ENCODE assay signal across 1 cellular context in genomic region chr14:60734465-60735242, GRCh38.
TF ChIP-seq lines count a peak whose summit lies in the region.

MNAT1 (plus strand) TSS chr14:60734761; CDS start chr14:60734863, 102 bp downstream.

TF ChIP-seq in H1, 55 proteins besides CTCF, POLR2A, EP300 and RAD21 (continued from another document):
- no peak for TF ChIP-seq CHD7 (IDR thresholded peaks at IDR 0.05; ENCODE audit: insufficient replicate concordance, low read length)
- no peak for TF ChIP-seq USF2 (IDR thresholded peaks at IDR 0.05; ENCODE audit: low read length)
- peak; percentile 89 for TF ChIP-seq KDM5A (IDR thresholded peaks at IDR 0.05; ENCODE audit: low read length)
- TF ChIP-seq ASH2L (IDR thresholded peaks at IDR 0.05; ENCODE audit: low read length), result peak; percentile 95
- TF ChIP-seq ZNF274 (IDR thresholded peaks at IDR 0.05; ENCODE audit: borderline replicate concordance, extremely low read depth, low read length), result no peak
- peak; percentile 79 for TF ChIP-seq SP1 (IDR thresholded peaks at IDR 0.05; ENCODE audit: low read depth, low read length)
- TF ChIP-seq CBX8 (IDR thresholded peaks at IDR 0.05; ENCODE audit: borderline replicate concordance, low read depth, low read length), result no peak
- peak; percentile 42; the same call in 1 of the 2 replicates for TF ChIP-seq ATF2 (IDR thresholded peaks at IDR 0.05; ENCODE audit: low read length)
- no peak for TF ChIP-seq POU5F1 (IDR thresholded peaks at IDR 0.05; ENCODE audit: low read depth, low read length)
- no peak for TF ChIP-seq JUND (IDR thresholded peaks at IDR 0.05; ENCODE audit: low read length)
- no peak for TF ChIP-seq MAFK (IDR thresholded peaks at IDR 0.05; ENCODE audit: low read depth, low read length)
- TF ChIP-seq NANOG (IDR thresholded peaks at IDR 0.05; ENCODE audit: insufficient read depth, low read depth, low read length, poor library complexity, severe bottlenecking), result no peak
- no peak for TF ChIP-seq HDAC6 (IDR thresholded peaks at IDR 0.05; ENCODE audit: low read depth, low read length)
- TF ChIP-seq YY1 (IDR thresholded peaks at IDR 0.05; ENCODE audit: low read depth, low read length), result peak; percentile 72
- TF ChIP-seq MAX (IDR thresholded peaks at IDR 0.05), result peak; percentile 77
- no peak for TF ChIP-seq SAP30 (IDR thresholded peaks at IDR 0.05; ENCODE audit: insufficient read depth, insufficient replicate concordance, low read length)
- TF ChIP-seq TBP (IDR thresholded peaks at IDR 0.05; ENCODE audit: low read depth, low read length), result peak; percentile 96
- TF ChIP-seq CBX5 (IDR thresholded peaks at IDR 0.05; ENCODE audit: low read depth, low read length), result no peak
- TF ChIP-seq CHD2 (IDR thresholded peaks at IDR 0.05; ENCODE audit: low read length), result no peak
- peak; percentile 65; the same call in 1 of the 2 replicates for TF ChIP-seq SP4 (IDR thresholded peaks at IDR 0.05; ENCODE audit: low read length)
- no peak for TF ChIP-seq FOSL1 (IDR thresholded peaks at IDR 0.05; ENCODE audit: insufficient read depth, low read depth, low read length)
- no peak for TF ChIP-seq SUZ12 (IDR thresholded peaks at IDR 0.05; ENCODE audit: low read length)
- no peak for TF ChIP-seq KDM1A (IDR thresholded peaks at IDR 0.05; ENCODE audit: borderline replicate concordance, low read length)
- TF ChIP-seq CREB1 (IDR thresholded peaks at IDR 0.05), result peak; percentile 72
- TF ChIP-seq GABPA (IDR thresholded peaks at IDR 0.05; ENCODE audit: borderline replicate concordance, insufficient read depth, low read length), result peak; percentile 87; the same call in 1 of the 2 replicates
- TF ChIP-seq SIRT6 (IDR thresholded peaks at IDR 0.05; ENCODE audit: low read length), result no peak
- peak; percentile 69; the same call in 1 of the 2 replicates for TF ChIP-seq GTF2F1 (IDR thresholded peaks at IDR 0.05; ENCODE audit: borderline replicate concordance, low read depth, low read length)
- TF ChIP-seq NRF1 (IDR thresholded peaks at IDR 0.05; ENCODE audit: low read depth, low read length), result no peak
- no peak for TF ChIP-seq SIX5 (IDR thresholded peaks at IDR 0.05; ENCODE audit: low read depth, low read length)
- TF ChIP-seq EZH2 (IDR thresholded peaks at IDR 0.05; ENCODE audit: low read depth, low read length, severe bottlenecking), result no peak
- peak; percentile 92 for TF ChIP-seq POLR2AphosphoS5 (IDR thresholded peaks at IDR 0.05; ENCODE audit: low read depth, low read length)
- TF ChIP-seq KDM4A (IDR thresholded peaks at IDR 0.05; ENCODE audit: low read depth, low read length, severe bottlenecking), result peak; percentile 74
- no peak for TF ChIP-seq TEAD4 (IDR thresholded peaks at IDR 0.05; ENCODE audit: low read depth, low read length)
- no peak for TF ChIP-seq RXRA (IDR thresholded peaks at IDR 0.05; ENCODE audit: insufficient read depth, low read depth, low read length)
- peak; percentile 99 for TF ChIP-seq TAF1 (IDR thresholded peaks at IDR 0.05; ENCODE audit: low read depth, low read length)
- no peak for TF ChIP-seq CHD1 (IDR thresholded peaks at IDR 0.05; ENCODE audit: low read depth, low read length)
- TF ChIP-seq EGR1 (IDR thresholded peaks at IDR 0.05; ENCODE audit: borderline replicate concordance, low read depth, low read length), result 0 out of 2 replicates have a peak, but pooled peaks have one; percentile 48
- TF ChIP-seq SP2 (IDR thresholded peaks at IDR 0.05; ENCODE audit: low read length), result no peak
- TF ChIP-seq TCF12 (IDR thresholded peaks at IDR 0.05; ENCODE audit: low read depth, low read length), result 0 out of 2 replicates have a peak, but pooled peaks have one; percentile 47
- peak; percentile 83 to 84; a peak in 3 of 4 replicates for TF ChIP-seq SIN3A (conservative IDR thresholded peaks at IDR 0.05 in 1 of 2, IDR thresholded peaks at IDR 0.05 in 1 of 2; ENCODE audit: low read depth in 1 of 2, low read length in 2 of 2)
- TF ChIP-seq RBBP5 (IDR thresholded peaks at IDR 0.05; ENCODE audit: borderline replicate concordance, low read depth, low read length), result peak; percentile 97
